30 cellular contexts compared by ENCODE assay signal in genomic region chr15:26842391-26842790, GRCh38. TPM values are rescaled to one million over a fixed set of nuclear protein-coding genes. Genes with fewer than 3 reads are reported as not detected.
"Had no signal": no experiment of that assay in that cellular context is flagged by ENCODE, and none has a peak within 500 bp of the region (broad histone marks: within the 10 kb centered on the region; RNA-seq: fewer than 3 reads in every experiment).

No MANE protein-coding gene starts in this region.

- H3K27ac ChIP-seq: hepatocyte, neutrophil, ovary, prostate gland, thoracic aorta, WERI-Rb-1 had no signal

- H3K27ac Mint-ChIP-seq: activated CD8-positive, alpha-beta T cell treated with anti-CD3 and anti-CD28 coated beads, Interleukin-2, amount 10 ng/mL, durations not matched to agents 7 days and 5 days; activated naive CD4-positive, alpha-beta T cell treated with anti-CD3 and anti-CD28 coated beads, Interleukin-2, amount 50 U/mL, for 72 hours; brain; dendritic cell treated with granulocyte-macrophage colony-stimulating factor and Interleukin-4, amounts not matched to agents 40 ng/mL and 50 ng/mL, for 4 days; natural killer cell; type B pancreatic cell had no signal

- H3K27me3 ChIP-seq: ovary had no signal

- FAIRE-seq: islet of Langerhans had no signal

- H3K79me2 ChIP-seq: hepatocyte had no signal

- H3K9me3 ChIP-seq: neutrophil, ovary, prostate gland, thoracic aorta had no signal

- ATAC-seq: activated CD8-positive, alpha-beta T cell treated with anti-CD3 and anti-CD28 coated beads, Interleukin-2, amount 10 ng/mL, durations not matched to agents 7 days and 5 days; activated naive CD4-positive, alpha-beta T cell treated with anti-CD3 and anti-CD28 coated beads, Interleukin-2, amount 50 U/mL, for 72 hours; left ventricle myocardium superior; natural killer cell had no signal

- H3K36me3 Mint-ChIP-seq: brain, natural killer cell, type B pancreatic cell had no signal

- H3K4me2 ChIP-seq: hepatocyte had no signal

- H3K4me3 ChIP-seq: hepatocyte, ovary, prostate gland, thoracic aorta had no signal

- H3K4me1 Mint-ChIP-seq: brain, natural killer cell had no signal

- H3K36me3 ChIP-seq: neutrophil, ovary, prostate gland, thoracic aorta, WERI-Rb-1 had no signal

- H3K4me3 Mint-ChIP-seq: activated CD8-positive, alpha-beta T cell treated with anti-CD3 and anti-CD28 coated beads, Interleukin-2, amount 10 ng/mL, durations not matched to agents 7 days and 5 days; brain; dendritic cell treated with granulocyte-macrophage colony-stimulating factor and Interleukin-4, amounts not matched to agents 40 ng/mL and 50 ng/mL, for 4 days; natural killer cell; type B pancreatic cell had no signal

- DNase-seq: activated CD4-positive, alpha-beta T cell treated with anti-CD3 and anti-CD28 coated beads for 1 hour; activated CD4-positive, alpha-beta T cell treated with anti-CD3 and anti-CD28 coated beads, Interleukin-2, amount 50 U/mL, for 1 hour; activated CD8-positive, alpha-beta T cell treated with anti-CD3 and anti-CD28 coated beads, Interleukin-2, amount 10 ng/mL, durations not matched to agents 7 days and 5 days; activated gamma-delta T cell treated with Interleukin-2 at 50 U/mL for 16 hours; activated T-cell treated with anti-CD3 and anti-CD28 coated beads, Interleukin-2, amount 50 U/mL, for 1 hour; aorta; effector CD4-positive, alpha-beta T cell; erythroblast; foreskin fibroblast; left ventricle myocardium superior; mammary epithelial cell; midbrain; natural killer cell; ovary; stimulated activated CD4-positive, alpha-beta T cell treated with anti-CD3 and anti-CD28 coated beads, Interleukin-4, amount 100 ng/mL, for 1 hour; stimulated activated naive CD4-positive, alpha-beta T cell treated with Interleukin-2 at 50 U/mL for 16 hours; WERI-Rb-1 had no signal

- H3K4me1 ChIP-seq: prostate gland had no signal

- H2AFZ ChIP-seq: hepatocyte had no signal

RNA-seq across cellular contexts. Expression of gene GABRA5, which starts 24.5 kb away (rescaled TPM):
- total RNA-seq: activated CD8-positive, alpha-beta T cell treated with anti-CD3 and anti-CD28 coated beads, Interleukin-2, amount 10 ng/mL, durations not matched to agents 7 days and 5 days; activated naive CD4-positive, alpha-beta T cell treated with anti-CD3 and anti-CD28 coated beads, Interleukin-2, amount 50 U/mL, for 72 hours; aorta; cardiac septum; fibroblast of lung; glomerular endothelial cell; left ventricle myocardium superior; mammary epithelial cell; natural killer cell; T-helper 2 cell treated with Interferon-gamma antibody and Interleukin-4, amounts not matched to agents 100 ng/mL and 5 ng/mL, for 36 hours; thoracic aorta had no signal
- polyA plus RNA-seq: aorta, hepatocyte, mammary epithelial cell, ovary had no signal
